ENCODE assay signal across 1 cellular context in genomic region chr2:111933900-111934299, GRCh38. TPM values are rescaled to one million over a fixed set of nuclear protein-coding genes. Genes with fewer than 3 reads are reported as not detected.
"Had no signal": no experiment of that assay in that cellular context is flagged by ENCODE, and none has a peak within 500 bp of the region (broad histone marks: within the 10 kb centered on the region; RNA-seq: fewer than 3 reads in every experiment).

No MANE protein-coding gene starts in this region.

RNA-seq across cellular contexts. Expression of gene MERTK, which starts 35.5 kb away (rescaled TPM):
- polyA plus RNA-seq: naive thymus-derived CD4-positive, alpha-beta T cell had no signal
